In the genomic region with DNA sequence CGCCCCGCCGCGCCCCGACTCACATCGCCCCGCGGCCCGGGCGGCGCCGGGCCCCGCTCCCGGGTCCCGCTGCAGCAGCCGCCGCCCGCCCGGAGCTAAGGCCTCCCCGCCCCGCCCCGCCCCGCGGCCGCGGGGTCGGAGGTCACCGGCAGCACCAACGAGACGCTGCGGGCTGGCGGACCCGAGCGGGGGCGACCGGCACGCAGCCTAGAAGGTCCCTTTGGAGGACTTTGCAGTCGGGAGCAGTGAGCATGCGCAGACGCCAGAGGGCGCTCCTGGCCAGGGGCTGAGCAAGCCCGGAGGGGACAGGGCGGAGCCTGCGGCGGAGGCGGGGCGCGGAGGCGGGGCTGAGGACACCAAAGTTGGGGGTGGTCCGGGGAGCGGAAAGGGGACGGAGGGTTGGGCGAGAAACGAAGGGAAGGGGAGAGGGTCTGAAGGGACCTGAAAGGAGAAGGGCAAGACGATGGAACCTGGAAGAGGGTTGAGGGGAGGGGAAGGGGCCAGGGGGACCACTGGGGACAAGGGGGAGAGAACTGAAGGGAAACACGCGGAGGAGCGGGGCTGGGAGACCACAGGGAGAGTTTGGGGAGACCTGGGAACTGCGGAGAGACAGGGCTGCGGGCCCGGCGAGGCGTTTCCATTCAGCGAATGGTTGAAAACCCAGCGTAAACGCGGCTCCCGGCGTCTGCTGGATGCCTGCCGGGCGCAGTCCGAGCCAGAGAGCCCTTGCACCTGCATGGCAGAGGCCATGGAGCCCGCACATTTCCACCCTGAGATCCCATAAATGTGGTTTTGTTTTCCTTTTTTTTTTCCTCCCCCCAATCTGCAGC, we compare ENCODE assay signal across 7 cellular contexts. TPM values are rescaled to one million over a fixed set of nuclear protein-coding genes. Genes with fewer than 3 reads are reported as not detected.
DNase-seq lines count a peak whose midpoint lies in the region; ATAC-seq and TF ChIP-seq lines count a peak whose summit lies in the region.

Gene FRS3, minus strand, starts transcription at position 108 of the 830 bp plus-strand sequence. CDS start 2,913 bp downstream, outside the sequence.

- TF ChIP-seq CTCF in astrocyte of the spinal cord (IDR thresholded peaks at IDR 0.05; ENCODE audit: low read depth, low read length) = peak; percentile 93

- ATAC-seq in GM18508 (IDR thresholded peaks at IDR 0.05; ENCODE audit: insufficient read depth, unreplicated experiment) (peak; percentile 81), HG02973 (IDR thresholded peaks at IDR 0.05; ENCODE audit: unreplicated experiment) (peak; percentile 78), sciatic nerve (peak; percentile 97)

- in situ Hi-C loops in astrocyte of the spinal cord (cut with HindIII; ENCODE audit: low sequenced_read_pairs) = no loop called here

- intact Hi-C loops in sciatic nerve (cut with DNase I) = loop anchor here (5.0 to 10.0 kb wide), 2 partner anchors 155 to 262 kb away; no protein-coding TSS in a partner anchor

- H3K4me3 ChIP-seq in astrocyte of the spinal cord (ENCODE audit: low read depth, low read length) = peak within 1 kb of the TSS; percentile 65

- DNase-seq in NCI-H2029 (lab: John Stamatoyannopoulos, UW) (peak; percentile 93), T-helper 9 cell (peak; percentile 100), astrocyte of the spinal cord (ENCODE audit: low read depth, low spot score) (peak; percentile 95), hypothalamus (lab: John Stamatoyannopoulos, UW) (peak; percentile 79 to 100 (median 97)), sciatic nerve (ENCODE audit: low spot score) (peak; percentile 100)

RNA-seq across cellular contexts. Expression of gene FRS3, which starts in this region (rescaled TPM):
- 6.5 TPM for total RNA-seq in sciatic nerve

Comparison
In these comparisons a context has a peak if more than half of its experiments do, and no peak if none do; other contexts are left out.
1. Peak in every context shown above with its lines: DNase-seq, ATAC-seq and H3K4me3 ChIP-seq.